Comparison of ENCODE assay signal across 8 cellular contexts in the genomic region with DNA sequence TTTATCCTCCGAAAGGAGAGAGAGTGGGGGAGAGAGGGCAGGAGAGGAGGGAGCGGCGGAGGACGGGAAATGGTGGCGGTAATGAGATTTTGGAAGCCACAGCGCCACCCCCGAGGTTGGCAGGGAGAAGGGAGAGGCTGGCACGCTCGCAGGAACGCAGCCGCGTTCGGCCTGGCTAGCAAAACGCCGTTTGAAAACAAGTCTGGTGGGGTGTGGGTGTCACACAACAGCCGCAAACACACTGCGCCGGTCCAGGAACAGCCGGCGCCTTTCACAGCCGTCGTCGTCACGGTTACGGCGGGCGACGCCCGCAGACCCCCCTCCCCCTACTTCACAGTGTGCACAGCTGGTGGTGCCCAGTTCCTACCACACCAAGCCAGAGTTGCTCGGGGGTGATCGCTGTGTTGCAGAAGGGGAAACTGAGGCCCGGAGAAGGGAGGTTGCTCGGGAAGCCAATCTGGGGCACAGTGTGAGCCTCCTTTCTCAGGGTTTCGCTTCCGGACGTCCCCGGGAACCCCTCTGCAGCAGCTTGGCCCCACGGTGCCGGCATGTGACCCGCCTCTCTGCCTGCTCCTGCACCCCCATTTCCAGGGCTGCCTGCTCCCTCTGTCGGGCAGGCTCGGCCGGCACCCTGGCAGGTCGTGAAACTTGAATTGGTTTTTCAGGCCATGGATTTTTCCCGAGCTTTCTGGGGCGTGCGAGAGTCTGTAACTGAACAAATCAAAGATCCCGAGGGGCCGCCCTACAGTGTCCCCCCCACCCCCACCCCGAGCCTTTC. TPM values are rescaled to one million over a fixed set of nuclear protein-coding genes. Genes with fewer than 3 reads are reported as not detected.
DNase-seq lines count a peak whose midpoint lies in the region; ATAC-seq and TF ChIP-seq lines count a peak whose summit lies in the region.

No MANE protein-coding gene starts in this region.

- H3K27ac ChIP-seq in Peyer's patch: no peak overlapping the region

- H3K27me3 ChIP-seq in Peyer's patch: no peaks in the 10 kb centered on the region

- no peaks in the 10 kb centered on the region for H3K9me3 ChIP-seq in Peyer's patch

- TF ChIP-seq CTCF in Peyer's patch (IDR thresholded peaks at IDR 0.05): no peak

- H3K36me3 ChIP-seq in Peyer's patch: no peaks in the 10 kb centered on the region

- peaks cover 10% of the 10 kb centered on the region for H3K4me1 Mint-ChIP-seq in stimulated activated effector memory CD8-positive, alpha-beta T cell treated with anti-CD3 and anti-CD28 coated beads, Interleukin-12 subunit alpha, Interleukin-12 subunit beta, amount 100 ng/mL, for 72 hours

- DNase-seq in DMS53 (lab: John Stamatoyannopoulos, UW) (peak; percentile 32), DMS53 treated with DMSO at 0.1 percent for 48 hours (lab: John Stamatoyannopoulos, UW; ENCODE audit: unreplicated experiment) (no peak), Peyer's patch (no peak), cerebellum (ENCODE audit: low spot score) (peak; percentile 84), left colon (no peak), OCI-M2 (lab: John Stamatoyannopoulos, UW; ENCODE audit: unreplicated experiment) (no peak)
- DNase-seq in stimulated activated effector memory CD8-positive, alpha-beta T cell treated with anti-CD3 and anti-CD28 coated beads, Interleukin-12 subunit alpha, Interleukin-12 subunit beta, amount 100 ng/mL, for 72 hours (ENCODE audit: low spot score in 2 of 2): no peak
- no peak for DNase-seq in stimulated activated naive CD4-positive, alpha-beta T cell treated with Interleukin-2 at 50 U/mL for 16 hours (lab: John Stamatoyannopoulos, UW)

- peak overlapping the region; percentile 65 for H3K4me3 Mint-ChIP-seq in stimulated activated effector memory CD8-positive, alpha-beta T cell treated with anti-CD3 and anti-CD28 coated beads, Interleukin-12 subunit alpha, Interleukin-12 subunit beta, amount 100 ng/mL, for 72 hours

- H3K36me3 Mint-ChIP-seq in stimulated activated effector memory CD8-positive, alpha-beta T cell treated with anti-CD3 and anti-CD28 coated beads, Interleukin-12 subunit alpha, Interleukin-12 subunit beta, amount 100 ng/mL, for 72 hours: no peaks in the 10 kb centered on the region

- H3K9me3 Mint-ChIP-seq in stimulated activated effector memory CD8-positive, alpha-beta T cell treated with anti-CD3 and anti-CD28 coated beads, Interleukin-12 subunit alpha, Interleukin-12 subunit beta, amount 100 ng/mL, for 72 hours: no peaks in the 10 kb centered on the region

- peak; percentile 30 for ATAC-seq in left colon
- ATAC-seq in stimulated activated effector memory CD8-positive, alpha-beta T cell treated with anti-CD3 and anti-CD28 coated beads, Interleukin-12 subunit alpha, Interleukin-12 subunit beta, amount 100 ng/mL, for 72 hours: peak; percentile 42

- peak overlapping the region; percentile 10 to 36 (median 21) for H3K4me3 ChIP-seq in Peyer's patch

- H3K27ac Mint-ChIP-seq in stimulated activated effector memory CD8-positive, alpha-beta T cell treated with anti-CD3 and anti-CD28 coated beads, Interleukin-12 subunit alpha, Interleukin-12 subunit beta, amount 100 ng/mL, for 72 hours: no peak overlapping the region

- peaks cover 0 to 7% (median 0%) of the 10 kb centered on the region in 4 donors for H3K4me1 ChIP-seq in Peyer's patch

- no peak for TF ChIP-seq POLR2A in Peyer's patch (IDR thresholded peaks at IDR 0.05)

- intact Hi-C loops in left colon (cut with DNase I, micrococcal nuclease): no loop called here

RNA-seq across cellular contexts. Expression of a gene that starts 57.8 kb away (rescaled TPM):
- total RNA-seq in Peyer's patch (not detected), cerebellum (15.5 TPM), left colon (not detected)

Comparison
In these comparisons a context has a peak if more than half of its experiments do, and no peak if none do; other contexts are left out.
1. DNase-seq: peak in DMS53 (single experiment) and cerebellum (single experiment); none in DMS53 treated with DMSO at 0.1 percent for 48 hours (single experiment), Peyer's patch (0 of 3), left colon (0 of 2), stimulated activated effector memory CD8-positive, alpha-beta T cell treated with anti-CD3 and anti-CD28 coated beads, Interleukin-12 subunit alpha, Interleukin-12 subunit beta, amount 100 ng/mL, for 72 hours (0 of 2), OCI-M2 (single experiment) and stimulated activated naive CD4-positive, alpha-beta T cell treated with Interleukin-2 at 50 U/mL for 16 hours (single experiment).
2. RNA of a gene that starts 57.8 kb away (total RNA-seq): 15.5 TPM in cerebellum (single experiment); not detected in Peyer's patch and not detected in left colon; every median in the first group is over 10 times any median in the second.